In the genomic region with DNA sequence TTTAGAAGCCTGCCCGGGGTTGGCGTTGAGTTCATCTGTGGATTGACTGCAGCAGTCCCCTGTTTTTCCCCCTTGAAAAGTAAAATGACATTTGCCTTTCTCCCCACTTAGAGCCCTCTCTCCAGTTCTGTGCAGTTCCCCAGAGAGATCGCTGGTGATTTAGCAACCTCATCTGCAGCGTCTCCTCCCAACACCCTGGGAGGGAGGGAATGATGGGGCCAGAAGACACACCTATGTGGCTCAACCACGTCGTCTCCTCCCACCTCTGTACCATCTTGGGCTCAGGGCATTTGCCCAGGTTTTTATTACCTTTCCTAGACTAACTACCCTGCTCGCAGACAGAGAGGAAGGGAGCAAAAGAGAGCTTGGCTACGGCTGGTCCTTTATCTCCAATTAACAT, we compare ENCODE assay signal across 20 cellular contexts.
DNase-seq lines count a peak whose midpoint lies in the region; ATAC-seq, FAIRE-seq and TF ChIP-seq lines count a peak whose summit lies in the region.
"Had no signal": no experiment of that assay in that cellular context is flagged by ENCODE, and none has a peak within 500 bp of the region (broad histone marks: within the 10 kb centered on the region; RNA-seq: fewer than 3 reads in every experiment).

No MANE protein-coding gene starts in this region.

- no peak overlapping the region for H3K4me3 ChIP-seq in right atrium auricular region
- peak overlapping the region; percentile 10 for H3K4me3 ChIP-seq in iPS-20b (ENCODE audit: low read length)
- no peak overlapping the region for H3K4me3 ChIP-seq in upper lobe of right lung
- H3K4me3 ChIP-seq: BLaER1 treated with 17β-estradiol and CSF1 and Interleukin-3, amounts not matched to agents 10 nM and 100 nM; ovary; SK-N-MC had no signal

- ATAC-seq in Right ventricle myocardium superior (ENCODE audit: poor library complexity) (peak; percentile 62), upper lobe of right lung (no peak), GM18907 (IDR thresholded peaks at IDR 0.05; ENCODE audit: unreplicated experiment) (no peak), HG03342 (IDR thresholded peaks at IDR 0.05; ENCODE audit: unreplicated experiment) (no peak)
- ATAC-seq: sciatic nerve had no signal

- DNase-seq in Right ventricle myocardium superior, result no peak
- no peak for DNase-seq in right atrium auricular region (ENCODE audit: low spot score)
- peak; percentile 92 for DNase-seq in NCI-H526 treated with DMSO at 0.1 percent for 48 hours (lab: John Stamatoyannopoulos, UW)
- DNase-seq in upper lobe of right lung, result peak; percentile 10
- no peak for DNase-seq in GM12891 (ENCODE audit: insufficient read length, low spot score)
- DNase-seq: activated CD4-positive, alpha-beta T cell treated with anti-CD3 and anti-CD28 coated beads, Interleukin-2, amount 50 U/mL, for 48 hours; activated gamma-delta T cell; mammary epithelial cell; NCI-H1105; ovary had no signal

- H3K36me3 ChIP-seq in right atrium auricular region (no peaks in the 10 kb centered on the region), iPS-20b (ENCODE audit: insufficient read depth, low read depth, low read length) (no peaks in the 10 kb centered on the region), upper lobe of right lung (no peaks in the 10 kb centered on the region)
- H3K36me3 ChIP-seq: BLaER1 treated with 17β-estradiol and CSF1 and Interleukin-3, amounts not matched to agents 10 nM and 100 nM; ovary had no signal

- no peak for TF ChIP-seq POLR2A in GM12891 (IDR thresholded peaks at IDR 0.05; ENCODE audit: low read depth, low read length)

- H3K9ac ChIP-seq in iPS-20b (ENCODE audit: low read depth, low read length), result peak overlapping the region; percentile 4; the same call in 1 of the 2 replicates
- H3K9ac ChIP-seq: BLaER1 treated with 17β-estradiol and CSF1 and Interleukin-3, amounts not matched to agents 10 nM and 100 nM had no signal

- TF ChIP-seq CTCF in right atrium auricular region (IDR thresholded peaks at IDR 0.05), result no peak
- TF ChIP-seq CTCF in upper lobe of right lung (IDR thresholded peaks at IDR 0.05), result no peak

- intact Hi-C loops in Right ventricle myocardium superior (cut with DNase I) (no loop called here), upper lobe of right lung (cut with DNase I) (no loop called here)

- H3K9me3 ChIP-seq in right atrium auricular region, result no peaks in the 10 kb centered on the region
- H3K9me3 ChIP-seq in iPS-20b (ENCODE audit: insufficient read depth, low read depth, low read length), result no peaks in the 10 kb centered on the region
- no peaks in the 10 kb centered on the region for H3K9me3 ChIP-seq in upper lobe of right lung
- H3K9me3 ChIP-seq: BLaER1 treated with 17β-estradiol and CSF1 and Interleukin-3, amounts not matched to agents 10 nM and 100 nM; ovary had no signal

- H3K27me3 ChIP-seq in right atrium auricular region, result no peaks in the 10 kb centered on the region
- peaks cover 31% of the 10 kb centered on the region for H3K27me3 ChIP-seq in iPS-20b (ENCODE audit: insufficient read depth, low read length)
- H3K27me3 ChIP-seq in upper lobe of right lung, result no peaks in the 10 kb centered on the region
- H3K27me3 ChIP-seq: BLaER1 treated with 17β-estradiol and CSF1 and Interleukin-3, amounts not matched to agents 10 nM and 100 nM; ovary had no signal

- H3K4me1 ChIP-seq in right atrium auricular region (peaks cover 0 to 8% of the 10 kb centered on the region in 2 donors), iPS-20b (ENCODE audit: insufficient read depth, low read length) (peaks cover 20% of the 10 kb centered on the region), upper lobe of right lung (no peaks in the 10 kb centered on the region)
- H3K4me1 ChIP-seq: BLaER1 treated with 17β-estradiol and CSF1 and Interleukin-3, amounts not matched to agents 10 nM and 100 nM had no signal

- H3K27ac ChIP-seq in right atrium auricular region (no peak overlapping the region), iPS-20b (ENCODE audit: low read length) (no peak overlapping the region), upper lobe of right lung (no peak overlapping the region)
- H3K27ac ChIP-seq: BLaER1 treated with 17β-estradiol and CSF1 and Interleukin-3, amounts not matched to agents 10 nM and 100 nM; epithelial cell of prostate; ovary; SK-N-MC; VCaP had no signal

- FAIRE-seq in GM12891 (lab: Jason Lieb, UNC), result no peak
- FAIRE-seq: GM18507, islet of Langerhans had no signal

TF ChIP-seq in GM12891, 5 proteins besides CTCF, POLR2A, EP300 and RAD21:
- TF ChIP-seq POU2F2 (IDR thresholded peaks at IDR 0.05; ENCODE audit: low read depth, low read length), result no peak
- TF ChIP-seq POLR2AphosphoS5 (IDR thresholded peaks at IDR 0.05; ENCODE audit: low read depth, low read length), result no peak
- no peak for TF ChIP-seq TAF1 (IDR thresholded peaks at IDR 0.05; ENCODE audit: low read depth, low read length)
- TF ChIP-seq SPI1 (IDR thresholded peaks at IDR 0.05; ENCODE audit: low read depth, low read length), result no peak
- TF ChIP-seq PAX5 (IDR thresholded peaks at IDR 0.05; ENCODE audit: insufficient read depth, low read length, severe bottlenecking), result no peak
TF ChIP-seq in GM12891: peak in this region for 0.

Comparison
In these comparisons a context has a peak if more than half of its experiments do, and no peak if none do; other contexts are left out.
1. DNase-seq: peak in NCI-H526 treated with DMSO at 0.1 percent for 48 hours (single experiment) and upper lobe of right lung (single experiment); none in Right ventricle myocardium superior (single experiment), right atrium auricular region (single experiment) and GM12891 (single experiment).